ENCODE assay signal across 8 cellular contexts in the genomic region with DNA sequence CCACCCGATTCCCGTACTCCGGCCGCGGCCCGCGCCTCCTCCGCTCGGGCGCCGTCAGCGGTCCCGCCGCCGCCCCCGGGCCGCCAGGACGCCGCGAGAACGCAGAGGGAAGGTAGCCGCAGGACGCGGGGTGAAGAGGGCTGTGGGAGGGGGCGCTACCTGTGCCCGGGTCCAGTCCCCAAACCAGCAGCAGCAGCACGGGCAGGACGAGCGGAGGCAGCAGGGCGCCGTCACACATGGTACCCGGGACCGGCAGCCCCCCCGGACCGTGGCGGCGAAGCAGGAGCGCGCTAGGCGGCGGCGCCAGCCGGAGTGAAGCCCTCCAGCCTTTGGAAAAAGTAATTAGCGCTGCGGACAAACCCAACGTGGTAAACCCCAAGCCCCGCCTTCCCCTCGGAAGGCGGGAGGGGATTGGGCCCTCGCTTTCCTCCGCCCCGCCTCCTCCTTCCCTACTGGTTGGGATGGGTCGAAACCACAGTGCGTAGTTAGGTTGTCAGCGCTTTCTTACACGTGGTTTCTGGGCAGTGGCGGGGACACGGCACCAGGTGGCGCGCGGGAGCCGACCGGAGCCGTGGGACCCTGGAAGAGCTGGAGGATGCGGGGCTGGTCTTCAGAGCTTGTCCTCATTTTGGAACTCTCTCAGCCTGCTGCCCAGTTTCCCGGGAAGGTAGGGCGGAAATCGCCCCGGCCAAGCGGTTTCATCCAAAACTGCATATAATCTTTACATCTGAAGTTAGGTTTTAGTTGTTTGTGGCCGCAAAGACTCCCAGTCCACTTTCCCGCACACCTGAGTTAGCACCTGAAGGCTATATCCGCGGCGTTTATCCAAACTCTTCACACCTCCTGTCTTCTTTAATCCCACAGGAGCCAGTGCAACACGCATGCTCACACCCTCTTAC. TPM values are rescaled to one million over a fixed set of nuclear protein-coding genes. Genes with fewer than 3 reads are reported as not detected.
DNase-seq lines count a peak whose midpoint lies in the region; ATAC-seq and TF ChIP-seq lines count a peak whose summit lies in the region.

A gene with protein sequence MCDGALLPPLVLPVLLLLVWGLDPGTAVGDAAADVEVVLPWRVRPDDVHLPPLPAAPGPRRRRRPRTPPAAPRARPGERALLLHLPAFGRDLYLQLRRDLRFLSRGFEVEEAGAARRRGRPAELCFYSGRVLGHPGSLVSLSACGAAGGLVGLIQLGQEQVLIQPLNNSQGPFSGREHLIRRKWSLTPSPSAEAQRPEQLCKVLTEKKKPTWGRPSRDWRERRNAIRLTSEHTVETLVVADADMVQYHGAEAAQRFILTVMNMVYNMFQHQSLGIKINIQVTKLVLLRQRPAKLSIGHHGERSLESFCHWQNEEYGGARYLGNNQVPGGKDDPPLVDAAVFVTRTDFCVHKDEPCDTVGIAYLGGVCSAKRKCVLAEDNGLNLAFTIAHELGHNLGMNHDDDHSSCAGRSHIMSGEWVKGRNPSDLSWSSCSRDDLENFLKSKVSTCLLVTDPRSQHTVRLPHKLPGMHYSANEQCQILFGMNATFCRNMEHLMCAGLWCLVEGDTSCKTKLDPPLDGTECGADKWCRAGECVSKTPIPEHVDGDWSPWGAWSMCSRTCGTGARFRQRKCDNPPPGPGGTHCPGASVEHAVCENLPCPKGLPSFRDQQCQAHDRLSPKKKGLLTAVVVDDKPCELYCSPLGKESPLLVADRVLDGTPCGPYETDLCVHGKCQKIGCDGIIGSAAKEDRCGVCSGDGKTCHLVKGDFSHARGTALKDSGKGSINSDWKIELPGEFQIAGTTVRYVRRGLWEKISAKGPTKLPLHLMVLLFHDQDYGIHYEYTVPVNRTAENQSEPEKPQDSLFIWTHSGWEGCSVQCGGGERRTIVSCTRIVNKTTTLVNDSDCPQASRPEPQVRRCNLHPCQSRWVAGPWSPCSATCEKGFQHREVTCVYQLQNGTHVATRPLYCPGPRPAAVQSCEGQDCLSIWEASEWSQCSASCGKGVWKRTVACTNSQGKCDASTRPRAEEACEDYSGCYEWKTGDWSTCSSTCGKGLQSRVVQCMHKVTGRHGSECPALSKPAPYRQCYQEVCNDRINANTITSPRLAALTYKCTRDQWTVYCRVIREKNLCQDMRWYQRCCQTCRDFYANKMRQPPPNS (minus strand): TSS at position 314 of the 899 bp plus-strand sequence. CDS start 76 bp downstream, at position 238.

- H3K27me3 ChIP-seq in Panc1 (ENCODE audit: control insufficient read depth, insufficient read depth, low read length), result peaks cover 19% of the 10 kb centered on the region

- no peaks in the 10 kb centered on the region for H3K9me3 Mint-ChIP-seq in activated T-helper 2 cell treated with anti-CD3 and anti-CD28 coated beads, Interferon-gamma antibody, Interleukin-2, Interleukin-4, amounts not matched to agents 10 μg/mL and 5 μg/mL and 100 μg/mL, durations not matched to agents 14 hours and 24 hours and 36 hours
- no peaks in the 10 kb centered on the region for H3K9me3 Mint-ChIP-seq in natural killer cell
- H3K9me3 Mint-ChIP-seq in stimulated activated effector memory CD8-positive, alpha-beta T cell treated with anti-CD3 and anti-CD28 coated beads, Interleukin-12 subunit alpha, Interleukin-12 subunit beta, amount 100 ng/mL, for 72 hours, result no peaks in the 10 kb centered on the region

- H3K4me3 ChIP-seq in Panc1 (ENCODE audit: low read depth in 2 of 2, low read length in 2 of 2) (peak within 1 kb of the TSS; percentile 62), fibroblast of pulmonary artery (replicated peaks; ENCODE audit: low read depth, low read length) (peak within 1 kb of the TSS; percentile 60)

- H3K4me3 Mint-ChIP-seq in activated T-helper 2 cell treated with anti-CD3 and anti-CD28 coated beads, Interferon-gamma antibody, Interleukin-2, Interleukin-4, amounts not matched to agents 10 μg/mL and 5 μg/mL and 100 μg/mL, durations not matched to agents 14 hours and 24 hours and 36 hours (ENCODE audit: low read depth), result peak within 1 kb of the TSS; percentile 7
- peak within 1 kb of the TSS; percentile 67 for H3K4me3 Mint-ChIP-seq in natural killer cell
- H3K4me3 Mint-ChIP-seq in stimulated activated effector memory CD8-positive, alpha-beta T cell treated with anti-CD3 and anti-CD28 coated beads, Interleukin-12 subunit alpha, Interleukin-12 subunit beta, amount 100 ng/mL, for 72 hours, result peak within 1 kb of the TSS; percentile 50

- ATAC-seq in GM19452 (IDR thresholded peaks at IDR 0.05; ENCODE audit: unreplicated experiment) (peak; percentile 92), HG03571 (IDR thresholded peaks at IDR 0.05; ENCODE audit: unreplicated experiment) (peak; percentile 99), Panc1 (peak; percentile 98), natural killer cell (peak; percentile 95 to 99 (median 95))
- ATAC-seq in stimulated activated effector memory CD8-positive, alpha-beta T cell treated with anti-CD3 and anti-CD28 coated beads, Interleukin-12 subunit alpha, Interleukin-12 subunit beta, amount 100 ng/mL, for 72 hours, result peak; percentile 96

- POLR2A ChIA-PET in Panc1 (lab: Charles Lee), result no interaction called here

- no peaks in the 10 kb centered on the region for H3K9me3 ChIP-seq in Panc1 (ENCODE audit: control insufficient read depth, insufficient read depth, low read depth, low read length)

- peaks cover 58% of the 10 kb centered on the region for H3K27me3 Mint-ChIP-seq in activated T-helper 2 cell treated with anti-CD3 and anti-CD28 coated beads, Interferon-gamma antibody, Interleukin-2, Interleukin-4, amounts not matched to agents 10 μg/mL and 5 μg/mL and 100 μg/mL, durations not matched to agents 14 hours and 24 hours and 36 hours (ENCODE audit: low read depth)
- H3K27me3 Mint-ChIP-seq in natural killer cell (ENCODE audit: low read depth in 2 of 2), result peaks cover 22 to 35% of the 10 kb centered on the region in 2 donors

- BruUV-seq in Panc1 (replicated peaks; lab: Mats Ljungman, UMichigan), result no TSS peak

- DNase-seq in Panc1 (ENCODE audit: low read depth, low spot score), result peak; percentile 64
- DNase-seq in activated T-helper 2 cell treated with anti-CD3 and anti-CD28 coated beads, Interferon-gamma antibody, Interleukin-2, Interleukin-4, amounts not matched to agents 10 μg/mL and 5 μg/mL and 100 μg/mL, durations not matched to agents 14 hours and 24 hours and 36 hours (ENCODE audit: low spot score), result peak; percentile 89
- peak; percentile 95 for DNase-seq in fibroblast of pulmonary artery (ENCODE audit: low read depth)
- peak; percentile 91 for DNase-seq in natural killer cell
- peak; percentile 79 to 95 for DNase-seq in stimulated activated effector memory CD8-positive, alpha-beta T cell treated with anti-CD3 and anti-CD28 coated beads, Interleukin-12 subunit alpha, Interleukin-12 subunit beta, amount 100 ng/mL, for 72 hours (ENCODE audit: low spot score in 2 of 2)

- TF ChIP-seq CTCF in C4-2B (conservative IDR thresholded peaks at IDR 0.05), result peak; percentile 98
- peak; percentile 98 for TF ChIP-seq CTCF in Panc1 (IDR thresholded peaks at IDR 0.05)
- peak; percentile 77 for TF ChIP-seq CTCF in fibroblast of pulmonary artery (IDR thresholded peaks at IDR 0.05; ENCODE audit: low read length, missing control alignments)
- peak; percentile 93 for TF ChIP-seq CTCF in natural killer cell (IDR thresholded peaks at IDR 0.05)

- peak within 1 kb of the TSS; percentile 6; the same call in 1 of the 2 replicates for H3K27ac ChIP-seq in C4-2B
- H3K27ac ChIP-seq in Panc1 (ENCODE audit: low read length), result no peak within 1 kb of the TSS

- no peaks in the 10 kb centered on the region for H3K4me1 ChIP-seq in Panc1 (ENCODE audit: control insufficient read depth, insufficient read depth, low read length)

- intact Hi-C loops in Panc1 (cut with micrococcal nuclease; ENCODE audit: unreplicated experiment) (loop anchor here (10.0 kb wide), 1 partner anchor 253 kb away; no protein-coding TSS in a partner anchor), natural killer cell (cut with micrococcal nuclease) (loop anchor here (1.0 to 5.0 kb wide), 4 partner anchors 8 to 260 kb away; a partner anchor contains a TSS)
- intact Hi-C loops in activated T-helper 2 cell treated with anti-CD3 and anti-CD28 coated beads, Interferon-gamma antibody, Interleukin-2, Interleukin-4, amounts not matched to agents 10 μg/mL and 5 μg/mL and 100 μg/mL, durations not matched to agents 14 hours and 24 hours and 36 hours (cut with micrococcal nuclease), result loop anchor here (1.0 to 10.0 kb wide), 3 partner anchors 8 to 530 kb away; no protein-coding TSS in a partner anchor

- peaks cover 1% of the 10 kb centered on the region for H3K4me1 Mint-ChIP-seq in activated T-helper 2 cell treated with anti-CD3 and anti-CD28 coated beads, Interferon-gamma antibody, Interleukin-2, Interleukin-4, amounts not matched to agents 10 μg/mL and 5 μg/mL and 100 μg/mL, durations not matched to agents 14 hours and 24 hours and 36 hours (ENCODE audit: low read depth)
- peaks cover 11 to 13% of the 10 kb centered on the region in 2 donors for H3K4me1 Mint-ChIP-seq in natural killer cell
- no peaks in the 10 kb centered on the region for H3K4me1 Mint-ChIP-seq in stimulated activated effector memory CD8-positive, alpha-beta T cell treated with anti-CD3 and anti-CD28 coated beads, Interleukin-12 subunit alpha, Interleukin-12 subunit beta, amount 100 ng/mL, for 72 hours

- CTCF ChIA-PET in Panc1 (lab: Charles Lee), result interaction anchor here (0.6 to 0.8 kb wide), 2 partner anchors 8 to 695 kb away, joined by 3 to 4 read pairs; no protein-coding TSS in a partner anchor

- in situ Hi-C loops in Panc1 (cut with HindIII; ENCODE audit: low pct_unique_long_range_greater_than_20kb, low sequenced_read_pairs), result no loop called here

- H3K36me3 Mint-ChIP-seq in activated T-helper 2 cell treated with anti-CD3 and anti-CD28 coated beads, Interferon-gamma antibody, Interleukin-2, Interleukin-4, amounts not matched to agents 10 μg/mL and 5 μg/mL and 100 μg/mL, durations not matched to agents 14 hours and 24 hours and 36 hours (ENCODE audit: low read depth), result no peaks in the 10 kb centered on the region
- no peaks in the 10 kb centered on the region for H3K36me3 Mint-ChIP-seq in natural killer cell
- no peaks in the 10 kb centered on the region for H3K36me3 Mint-ChIP-seq in stimulated activated effector memory CD8-positive, alpha-beta T cell treated with anti-CD3 and anti-CD28 coated beads, Interleukin-12 subunit alpha, Interleukin-12 subunit beta, amount 100 ng/mL, for 72 hours

- no peaks in the 10 kb centered on the region for H3K36me3 ChIP-seq in Panc1 (ENCODE audit: control insufficient read depth, insufficient read depth, low read length)

- H3K27ac Mint-ChIP-seq in activated T-helper 2 cell treated with anti-CD3 and anti-CD28 coated beads, Interferon-gamma antibody, Interleukin-2, Interleukin-4, amounts not matched to agents 10 μg/mL and 5 μg/mL and 100 μg/mL, durations not matched to agents 14 hours and 24 hours and 36 hours, result no peak within 1 kb of the TSS
- H3K27ac Mint-ChIP-seq in natural killer cell, result peak within 1 kb of the TSS in 1 of 2 donors; percentile 58
- no peak within 1 kb of the TSS for H3K27ac Mint-ChIP-seq in stimulated activated effector memory CD8-positive, alpha-beta T cell treated with anti-CD3 and anti-CD28 coated beads, Interleukin-12 subunit alpha, Interleukin-12 subunit beta, amount 100 ng/mL, for 72 hours

RNA-seq across cellular contexts. Expression of the gene that starts here (rescaled TPM):
- total RNA-seq in Panc1 (2021; ENCODE audit: unreplicated experiment), result 1.6 TPM
- 1.3 TPM for polyA plus RNA-seq in Panc1 (2012; ENCODE audit: insufficient read length)
- 0.28 and 1.1 TPM in 2 replicates for total RNA-seq in activated T-helper 2 cell treated with anti-CD3 and anti-CD28 coated beads, Interferon-gamma antibody, Interleukin-2, Interleukin-4, amounts not matched to agents 10 μg/mL and 5 μg/mL and 100 μg/mL, durations not matched to agents 14 hours and 24 hours and 36 hours
- total RNA-seq in natural killer cell, result 1 to 10 TPM; 4.8 to 9.5 (median 5.3) TPM

Comparison
In these comparisons a context has a peak if more than half of its experiments do, and no peak if none do; other contexts are left out.
1. H3K4me3 Mint-ChIP-seq: peak in every context shown above with its lines; median percentile 67 in natural killer cell; 50 in stimulated activated effector memory CD8-positive, alpha-beta T cell treated with anti-CD3 and anti-CD28 coated beads, Interleukin-12 subunit alpha, Interleukin-12 subunit beta, amount 100 ng/mL, for 72 hours; 7 in activated T-helper 2 cell treated with anti-CD3 and anti-CD28 coated beads, Interferon-gamma antibody, Interleukin-2, Interleukin-4, amounts not matched to agents 10 μg/mL and 5 μg/mL and 100 μg/mL, durations not matched to agents 14 hours and 24 hours and 36 hours.